Comparison of ENCODE assay signal across 19 cellular contexts in the genomic region with DNA sequence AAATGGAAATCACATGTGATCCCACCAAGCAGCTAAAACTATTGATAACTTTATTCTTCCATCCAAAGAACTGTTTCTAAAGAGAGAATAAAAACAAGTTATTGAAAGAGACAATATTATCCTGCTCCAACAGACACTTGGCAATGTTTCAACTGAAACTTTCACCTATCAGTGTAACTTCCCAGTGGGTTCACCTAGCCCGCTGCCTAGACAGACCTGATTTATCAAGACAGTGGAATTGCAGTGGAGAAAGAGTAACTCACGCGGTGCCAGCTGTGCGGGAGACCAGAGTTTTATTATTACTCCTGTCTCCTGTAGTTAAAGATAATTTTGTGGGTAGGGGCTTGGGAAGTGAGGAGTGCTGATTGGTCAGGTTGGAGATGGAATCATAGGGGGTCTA.
DNase-seq lines count a peak whose midpoint lies in the region; ATAC-seq, FAIRE-seq and TF ChIP-seq lines count a peak whose summit lies in the region.
"Had no signal": no experiment of that assay in that cellular context is flagged by ENCODE, and none has a peak within 500 bp of the region (broad histone marks: within the 10 kb centered on the region; RNA-seq: fewer than 3 reads in every experiment).

No MANE protein-coding gene starts in this region.

- H3K27ac ChIP-seq in GM23338 (ENCODE audit: low read depth), result no peak overlapping the region
- no peak overlapping the region for H3K27ac ChIP-seq in small intestine (ENCODE audit: low read depth in 1 of 2, low read length in 1 of 2)

- H3K4me2 ChIP-seq in GM23338, result no peak overlapping the region; the same call in 1 of the 2 replicates

- H3K4me1 ChIP-seq in GM23338 (ENCODE audit: insufficient read depth) (peaks cover 40% of the 10 kb centered on the region), small intestine (ENCODE audit: control insufficient read depth in 2 of 2, insufficient read depth in 1 of 2, low read depth in 1 of 2, low read length in 1 of 2) (peaks cover 0 to 2% of the 10 kb centered on the region in 2 donors)

- no peak for FAIRE-seq in small intestine (lab: Jason Lieb, UNC)
- FAIRE-seq: G401.6, GM12892 had no signal

- peaks cover 1% of the 10 kb centered on the region for H3K9me3 ChIP-seq in small intestine (ENCODE audit: control insufficient read depth, low read depth)
- H3K9me3 ChIP-seq: MG63 had no signal

- no peaks in the 10 kb centered on the region for H3K27me3 Mint-ChIP-seq in Calu3 (ENCODE audit: unreplicated experiment)
- no peaks in the 10 kb centered on the region for H3K27me3 Mint-ChIP-seq in GM23338 (ENCODE audit: insufficient read depth, low read depth, poor library complexity)

- no peak overlapping the region for H3K4me3 ChIP-seq in GM23338
- H3K4me3 ChIP-seq in epithelial cell of esophagus (ENCODE audit: low read length), result no peak overlapping the region
- no peak overlapping the region for H3K4me3 ChIP-seq in small intestine (ENCODE audit: low read depth in 1 of 2, low read length in 2 of 2)
- H3K4me3 ChIP-seq: MG63 had no signal

- intact Hi-C loops in Calu3 (cut with micrococcal nuclease; ENCODE audit: unreplicated experiment), result no loop called here

- H3K36me3 Mint-ChIP-seq in Calu3 (ENCODE audit: insufficient read depth, unreplicated experiment), result peaks cover 5% of the 10 kb centered on the region
- H3K36me3 Mint-ChIP-seq in GM23338 (ENCODE audit: low read depth), result no peaks in the 10 kb centered on the region
- H3K36me3 Mint-ChIP-seq: CD4-positive, CD25-positive, alpha-beta regulatory T cell had no signal

- H3K79me2 ChIP-seq in GM23338 (replicated peaks; ENCODE audit: insufficient read depth), result no peaks in the 10 kb centered on the region

- peaks cover 9% of the 10 kb centered on the region; the same call in 1 of the 2 replicates for H3K9me2 ChIP-seq in GM23338 (ENCODE audit: insufficient read depth)

- CTCF ChIA-PET in Calu3 (lab: Charles Lee), result interaction anchor here (0.6 kb wide), 1 partner anchor 78 kb away, joined by 3 read pairs; no protein-coding TSS in a partner anchor

- H2AFZ ChIP-seq in GM23338, result no peak overlapping the region; the same call in 1 of the 2 replicates

- H3K36me3 ChIP-seq in GM23338 (ENCODE audit: insufficient read depth) (no peaks in the 10 kb centered on the region), small intestine (ENCODE audit: control insufficient read depth in 2 of 2, insufficient read depth in 2 of 2, low read length in 2 of 2) (no peaks in the 10 kb centered on the region)
- H3K36me3 ChIP-seq: MG63 had no signal

- H3K9me3 Mint-ChIP-seq in Calu3 (ENCODE audit: low read depth, unreplicated experiment), result no peaks in the 10 kb centered on the region
- H3K9me3 Mint-ChIP-seq in GM23338, result no peaks in the 10 kb centered on the region
- H3K9me3 Mint-ChIP-seq: CD4-positive, CD25-positive, alpha-beta regulatory T cell had no signal

- peaks cover 56% of the 10 kb centered on the region for H3K4me1 Mint-ChIP-seq in Calu3 (ENCODE audit: low read depth, unreplicated experiment)
- H3K4me1 Mint-ChIP-seq in GM23338, result peaks cover 48% of the 10 kb centered on the region
- H3K4me1 Mint-ChIP-seq: CD4-positive, CD25-positive, alpha-beta regulatory T cell had no signal

- H3K27ac Mint-ChIP-seq in Calu3 (ENCODE audit: unreplicated experiment) (peak overlapping the region; percentile 27), GM23338 (no peak overlapping the region)
- H3K27ac Mint-ChIP-seq: CD4-positive, CD25-positive, alpha-beta regulatory T cell had no signal

- DNase-seq in Calu3 (peak; percentile 19), GM23338 (ENCODE audit: low spot score) (no peak), epithelial cell of esophagus (ENCODE audit: low read depth) (peak; percentile 7), small intestine (peak; percentile 32), UCSD-AML1 (lab: John Stamatoyannopoulos, UW; ENCODE audit: unreplicated experiment) (no peak)
- DNase-seq: CD4-positive, CD25-positive, alpha-beta regulatory T cell; COR-L47; DMS153; MG63; NCI-H1436 treated with DMSO at 0.1 percent for 48 hours; NCI-H2029 treated with DMSO at 0.1 percent for 48 hours; NCI-H2171 treated with DMSO at 0.1 percent for 48 hours; NCI-H524 treated with DMSO at 0.1 percent for 48 hours; Right ventricle myocardium superior had no signal

- BruUV-seq in Calu3 (replicated peaks; lab: Mats Ljungman, UMichigan), result no TSS peak

- peak; percentile 38; the same call in 2 of the 3 replicates for ATAC-seq in GM23338
- ATAC-seq in GM19452 (IDR thresholded peaks at IDR 0.05; ENCODE audit: unreplicated experiment), result no peak
- no peak for ATAC-seq in HG03039 (IDR thresholded peaks at IDR 0.05; ENCODE audit: unreplicated experiment)
- ATAC-seq: HCT116 had no signal

- H3K27me3 ChIP-seq in GM23338 (ENCODE audit: insufficient read depth) (no peaks in the 10 kb centered on the region), small intestine (ENCODE audit: control insufficient read depth in 2 of 2, insufficient read depth in 2 of 2, low read length in 2 of 2) (no peaks in the 10 kb centered on the region)
- H3K27me3 ChIP-seq: MG63 had no signal

- 26 to 69% (median 52%) methylated on average over 4 of the region's 4 CpGs for WGBS in small intestine, 3 donors

- no peaks in the 10 kb centered on the region for H4K20me1 ChIP-seq in GM23338 (replicated peaks; ENCODE audit: insufficient read depth)

- TF ChIP-seq CTCF in Calu3 (IDR thresholded peaks at IDR 0.05; ENCODE audit: unreplicated experiment) (no peak), GM23338 (conservative IDR thresholded peaks at IDR 0.05; ENCODE audit: low read depth in 2 of 2) (no peak), epithelial cell of esophagus (IDR thresholded peaks at IDR 0.05; ENCODE audit: insufficient read depth, low read depth, low read length, missing control alignments) (no peak)

- peak overlapping the region; percentile 31 for H3K4me3 Mint-ChIP-seq in Calu3 (ENCODE audit: low read depth, unreplicated experiment)
- no peak overlapping the region for H3K4me3 Mint-ChIP-seq in GM23338
- H3K4me3 Mint-ChIP-seq: CD4-positive, CD25-positive, alpha-beta regulatory T cell had no signal

- no peaks in the 10 kb centered on the region for H3F3A ChIP-seq in GM23338 (replicated peaks; ENCODE audit: low read depth)

TF ChIP-seq in GM23338, 12 proteins besides CTCF, POLR2A, EP300 and RAD21:
- no peak for TF ChIP-seq POLR2AphosphoS5 (IDR thresholded peaks at IDR 0.05; ENCODE audit: low read depth)

Comparison
In these comparisons a context has a peak if more than half of its experiments do, and no peak if none do; other contexts are left out.
1. DNase-seq: peak in Calu3 (single experiment), epithelial cell of esophagus (single experiment) and small intestine (single experiment); none in GM23338 (single experiment) and UCSD-AML1 (single experiment).